ENCODE assay signal across 19 cellular contexts in genomic region chr15:35168464-35168863, GRCh38.
DNase-seq lines count a peak whose midpoint lies in the region; ATAC-seq, FAIRE-seq and TF ChIP-seq lines count a peak whose summit lies in the region.
"Had no signal": no experiment of that assay in that cellular context is flagged by ENCODE, and none has a peak within 500 bp of the region (broad histone marks: within the 10 kb centered on the region; RNA-seq: fewer than 3 reads in every experiment).

No MANE protein-coding gene starts in this region.

- H3K27me3 Mint-ChIP-seq in osteocyte (ENCODE audit: unreplicated experiment) = no peaks in the 10 kb centered on the region
- H3K27me3 Mint-ChIP-seq: brain had no signal

- no peaks in the 10 kb centered on the region for H3K9me3 Mint-ChIP-seq in osteocyte (ENCODE audit: unreplicated experiment)
- H3K9me3 Mint-ChIP-seq: activated T-cell treated with anti-CD3 and anti-CD28 coated beads, Interleukin-2, amount 50 U/mL, for 4 hours; brain; naive thymus-derived CD8-positive, alpha-beta T cell; WTC11 had no signal

- H3K4me1 ChIP-seq in PC-3 (ENCODE audit: insufficient read depth, low read length) (peaks cover 16% of the 10 kb centered on the region), endothelial cell of umbilical vein (ENCODE audit: control insufficient read depth, extremely low read depth, insufficient read depth, low read length) (peaks cover 13% of the 10 kb centered on the region)
- H3K4me1 ChIP-seq: Caco-2, spleen had no signal

- peak overlapping the region; percentile 38 for H3K27ac Mint-ChIP-seq in osteocyte (ENCODE audit: unreplicated experiment)
- H3K27ac Mint-ChIP-seq: immature natural killer cell; naive thymus-derived CD8-positive, alpha-beta T cell had no signal

- dilution Hi-C loops in endothelial cell of umbilical vein (cut with MboI; ENCODE audit: extremely low pct_ligation_motif_present, low sequenced_read_pairs) = no loop called here

- H3K27ac ChIP-seq in PC-3 (ENCODE audit: low read length) (peak overlapping the region; percentile 49), endothelial cell of umbilical vein (ENCODE audit: insufficient read depth, low read depth, low read length) (peak overlapping the region; percentile 52)
- H3K27ac ChIP-seq: spleen had no signal

- H4K20me1 ChIP-seq in PC-3 (ENCODE audit: low read length) (no peaks in the 10 kb centered on the region), endothelial cell of umbilical vein (replicated peaks; ENCODE audit: control insufficient read depth, extremely low read depth, insufficient read depth, low read length) (no peaks in the 10 kb centered on the region)

- no peaks in the 10 kb centered on the region for H3K27me3 ChIP-seq in PC-3 (ENCODE audit: low read length)
- H3K27me3 ChIP-seq in endothelial cell of umbilical vein (ENCODE audit: control insufficient read depth in 2 of 2, insufficient read depth in 2 of 2, low read length in 2 of 2) = no peaks in the 10 kb centered on the region
- H3K27me3 ChIP-seq: spleen had no signal

- CTCF ChIA-PET in PC-3 (lab: Charles Lee) (no interaction called here), endothelial cell of umbilical vein (lab: Charles Lee) (interaction anchor here (1.0 to 1.5 kb wide), 4 partner anchors 13 to 276 kb away, joined by 3 to 4 read pairs (median 4); no protein-coding TSS in a partner anchor)

- H3K9ac ChIP-seq in PC-3 (ENCODE audit: low read length) (no peak overlapping the region), endothelial cell of umbilical vein (replicated peaks; ENCODE audit: extremely low read depth, insufficient read depth, low read length) (peak overlapping the region; percentile 63)

- no peaks in the 10 kb centered on the region for H3K36me3 Mint-ChIP-seq in osteocyte (ENCODE audit: unreplicated experiment)
- H3K36me3 Mint-ChIP-seq: brain; immature natural killer cell; naive thymus-derived CD8-positive, alpha-beta T cell; WTC11 had no signal

- H3K4me2 ChIP-seq in PC-3 (ENCODE audit: low read length) (peak overlapping the region; percentile 77), endothelial cell of umbilical vein (ENCODE audit: insufficient read depth, low read length) (peak overlapping the region; percentile 95)

- BruUV-seq in PC-3 (replicated peaks; lab: Mats Ljungman, UMichigan) (no TSS peak), endothelial cell of umbilical vein (replicated peaks; lab: Mats Ljungman, UMichigan) (no TSS peak)

- no peaks in the 10 kb centered on the region for H3K9me1 ChIP-seq in endothelial cell of umbilical vein (replicated peaks; ENCODE audit: control insufficient read depth, extremely low read depth, insufficient read depth, low read length)

- peak; percentile 42 for FAIRE-seq in endothelial cell of umbilical vein (lab: Jason Lieb, UNC)

- H3K36me3 ChIP-seq in PC-3 (ENCODE audit: low read depth, low read length) (no peaks in the 10 kb centered on the region), endothelial cell of umbilical vein (ENCODE audit: control insufficient read depth in 2 of 2, extremely low read depth in 1 of 2, insufficient read depth in 2 of 2, low read length in 2 of 2) (no peaks in the 10 kb centered on the region)
- H3K36me3 ChIP-seq: spleen had no signal

- POLR2A ChIA-PET in PC-3 (lab: Charles Lee; ENCODE audit: unreplicated experiment) (no interaction called here), endothelial cell of umbilical vein (lab: Charles Lee) (no interaction called here)

- H3F3A ChIP-seq in PC-3 (ENCODE audit: low read length, unreplicated experiment) = peaks cover 6% of the 10 kb centered on the region

- H3K4me1 Mint-ChIP-seq in osteocyte (ENCODE audit: unreplicated experiment) = peaks cover 18% of the 10 kb centered on the region
- H3K4me1 Mint-ChIP-seq: immature natural killer cell; naive thymus-derived CD8-positive, alpha-beta T cell had no signal

- ATAC-seq in PC-3 (peak; percentile 86), HG02759 (IDR thresholded peaks at IDR 0.05; ENCODE audit: unreplicated experiment) (no peak)
- ATAC-seq: activated T-cell treated with anti-CD3 and anti-CD28 coated beads, Interleukin-2, amount 50 U/mL, for 4 hours; naive thymus-derived CD8-positive, alpha-beta T cell; Right ventricle myocardium inferior; WTC11 had no signal

- no peak overlapping the region for H3K4me3 Mint-ChIP-seq in osteocyte (ENCODE audit: unreplicated experiment)
- H3K4me3 Mint-ChIP-seq: activated T-cell treated with anti-CD3 and anti-CD28 coated beads, Interleukin-2, amount 50 U/mL, for 4 hours; immature natural killer cell; naive thymus-derived CD8-positive, alpha-beta T cell; WTC11 had no signal

- no peak overlapping the region for H2AFZ ChIP-seq in PC-3 (ENCODE audit: low read length)
- H2AFZ ChIP-seq in endothelial cell of umbilical vein (ENCODE audit: low read depth, low read length) = no peak overlapping the region

- H3K9me3 ChIP-seq in PC-3 (ENCODE audit: low read length) (no peaks in the 10 kb centered on the region), endothelial cell of umbilical vein (replicated peaks; ENCODE audit: control insufficient read depth, insufficient read depth, low read length) (no peaks in the 10 kb centered on the region)
- H3K9me3 ChIP-seq: Caco-2, spleen had no signal

- no peak for TF ChIP-seq CTCF in PC-3 (conservative IDR thresholded peaks at IDR 0.05; ENCODE audit: low read depth, low read length)
- no peak for TF ChIP-seq CTCF in endothelial cell of umbilical vein (IDR thresholded peaks at IDR 0.05; ENCODE audit: extremely low read depth in 1 of 2, insufficient read depth in 1 of 2, low read depth in 1 of 2, low read length in 2 of 2)
- no peak for TF ChIP-seq CTCF in osteocyte (IDR thresholded peaks at IDR 0.05)

- H3K9me2 ChIP-seq in PC-3 (replicated peaks; ENCODE audit: low read length) = no peaks in the 10 kb centered on the region

- intact Hi-C loops in PC-3 (cut with micrococcal nuclease) = no loop called here
- intact Hi-C loops in endothelial cell of umbilical vein (cut with micrococcal nuclease) = no loop called here

- DNase-seq in Daoy (ENCODE audit: low read depth) = peak; percentile 26
- peak; percentile 83 for DNase-seq in PC-3
- peak; percentile 69 for DNase-seq in endothelial cell of umbilical vein (ENCODE audit: low read depth, low spot score)
- no peak for DNase-seq in osteocyte (ENCODE audit: extremely low spot score, unreplicated experiment)
- DNase-seq in activated CD8-positive, alpha-beta memory T cell treated with anti-CD3 and anti-CD28 coated beads for 24 hours = no peak
- DNase-seq in NOMO-1 treated with DMSO at 0.1 percent for 48 hours (lab: John Stamatoyannopoulos, UW; ENCODE audit: unreplicated experiment) = no peak
- no peak for DNase-seq in activated CD4-positive, alpha-beta T cell treated with anti-CD3 and anti-CD28 coated beads, Interleukin-2, amount 50 U/mL, for 1 hour
- DNase-seq: activated T-cell treated with anti-CD3 and anti-CD28 coated beads, Interleukin-2, amount 50 U/mL, for 4 hours; Caco-2; immature natural killer cell; KG1; naive thymus-derived CD8-positive, alpha-beta T cell; NCI-H2171; spleen; stimulated activated CD8-positive, alpha-beta memory T cell treated with anti-CD3 and anti-CD28 coated beads, Interleukin-4, amount 100 ng/mL, for 48 hours had no signal

- H3K4me3 ChIP-seq in PC-3 (ENCODE audit: low read length) = peak overlapping the region; percentile 37; the same call in 1 of the 2 replicates
- H3K4me3 ChIP-seq in endothelial cell of umbilical vein (replicated peaks in 1 of 3; ENCODE audit: insufficient read depth in 1 of 3, low read depth in 1 of 3, low read length in 3 of 3) = peak overlapping the region in 1 of 3 experiments; percentile 27
- H3K4me3 ChIP-seq: spleen had no signal

- TF ChIP-seq POLR2A in endothelial cell of umbilical vein (IDR thresholded peaks at IDR 0.05; ENCODE audit: low read depth, low read length) = no peak

- no peaks in the 10 kb centered on the region for H3K79me2 ChIP-seq in PC-3 (ENCODE audit: low read length)
- H3K79me2 ChIP-seq in endothelial cell of umbilical vein (ENCODE audit: control insufficient read depth, insufficient read depth, low read length) = no peaks in the 10 kb centered on the region

TF ChIP-seq in endothelial cell of umbilical vein, 7 proteins besides CTCF, POLR2A, EP300 and RAD21:
- peak; percentile 91 for TF ChIP-seq FOS (IDR thresholded peaks at IDR 0.05; ENCODE audit: borderline replicate concordance, insufficient read depth, low read length)
- TF ChIP-seq MAX (IDR thresholded peaks at IDR 0.05; ENCODE audit: insufficient read depth, insufficient read length) = no peak
- no peak for TF ChIP-seq GATA2 (IDR thresholded peaks at IDR 0.05; ENCODE audit: insufficient read depth, insufficient read length, low read depth, low read length)
- no peak for TF ChIP-seq POLR2AphosphoS5 (IDR thresholded peaks at IDR 0.05; ENCODE audit: insufficient read depth, low read depth, low read length)
- TF ChIP-seq EZH2 (IDR thresholded peaks at IDR 0.05; ENCODE audit: borderline replicate concordance, low read depth, low read length, severe bottlenecking) = no peak
- TF ChIP-seq JUN (IDR thresholded peaks at IDR 0.05; ENCODE audit: borderline replicate concordance, insufficient read depth, insufficient read length, low read depth) = peak; percentile 82

Comparison
In these comparisons a context has a peak if more than half of its experiments do, and no peak if none do; other contexts are left out.
1. DNase-seq: peak in Daoy (single experiment), PC-3 (single experiment) and endothelial cell of umbilical vein (single experiment); none in osteocyte (single experiment), activated CD8-positive, alpha-beta memory T cell treated with anti-CD3 and anti-CD28 coated beads for 24 hours (single experiment), NOMO-1 treated with DMSO at 0.1 percent for 48 hours (single experiment) and activated CD4-positive, alpha-beta T cell treated with anti-CD3 and anti-CD28 coated beads, Interleukin-2, amount 50 U/mL, for 1 hour (single experiment).